8 cellular contexts compared by ENCODE assay signal in the genomic region with DNA sequence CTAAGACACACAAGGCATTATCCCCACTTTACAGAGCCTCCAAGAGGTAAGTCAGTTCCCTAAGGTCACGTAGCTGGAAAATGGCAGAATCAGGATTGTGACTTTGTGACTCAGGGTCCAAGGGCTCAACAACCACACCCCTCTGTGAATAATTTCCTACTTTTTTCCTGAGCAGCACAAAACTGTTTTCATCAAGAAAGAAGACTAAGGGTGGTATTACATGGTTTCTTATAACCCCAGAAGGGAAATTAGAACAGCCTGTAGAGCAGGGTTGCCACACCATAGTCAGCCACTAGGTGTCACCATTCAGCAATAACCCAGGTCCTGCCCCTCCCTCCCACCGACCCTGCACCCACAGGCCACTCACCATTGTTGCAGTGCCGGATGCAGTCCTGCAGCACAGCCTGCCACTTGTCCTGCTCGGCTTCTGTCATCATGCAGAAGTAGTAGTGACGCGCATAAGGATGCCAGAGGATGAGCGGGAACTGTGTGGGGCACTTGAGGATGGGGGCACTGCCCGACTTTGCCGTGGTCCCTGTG.
A peak's percentile ranks its signal among the peaks of the same experiment; 100 is the strongest.
DNase-seq lines count a peak whose midpoint lies in the region; TF ChIP-seq lines count a peak whose summit lies in the region.

No MANE protein-coding gene starts in this region.

- TF ChIP-seq POLR2A in esophagus squamous epithelium (IDR thresholded peaks at IDR 0.05), result no peak
- no peak for TF ChIP-seq POLR2A in vagina (IDR thresholded peaks at IDR 0.05)

- DNase-seq in activated CD8-positive, alpha-beta memory T cell treated with anti-CD3 and anti-CD28 coated beads for 24 hours, result peak; percentile 65
- DNase-seq in activated CD8-positive, alpha-beta memory T cell treated with anti-CD3 and anti-CD28 coated beads, Interleukin-2, amount 50 U/mL, for 4 hours, result no peak
- DNase-seq in SJSA1 (ENCODE audit: low read depth in 1 of 2, low spot score in 2 of 2) (no peak), esophagus squamous epithelium (lab: John Stamatoyannopoulos, UW) (no peak), C1 segment of cervical spinal cord (lab: John Stamatoyannopoulos, UW) (no peak), vagina (ENCODE audit: extremely low spot score in 2 of 2) (no peak), NCI-H524 (lab: John Stamatoyannopoulos, UW) (no peak)
- DNase-seq in stimulated activated CD4-positive, alpha-beta T cell treated with anti-CD3 and anti-CD28 coated beads, TNF-alpha, amount 100 ng/mL, for 48 hours (ENCODE audit: low read depth in 3 of 3), result peak; percentile 11 to 13 (median 12)

- H3K9me3 ChIP-seq in SJSA1 (replicated peaks) (peaks cover 9% of the 10 kb centered on the region), esophagus squamous epithelium (peaks cover 0 to 20% (median 10%) of the 10 kb centered on the region in 3 donors), vagina (no peaks in the 10 kb centered on the region)

- WGBS in esophagus squamous epithelium, 2 donors, result 67 to 89% methylated on average over 1 to 3 of the region's 9 CpGs

- peak in 5 of 6 experiments; percentile 26 to 72 (median 43) for TF ChIP-seq CTCF in esophagus squamous epithelium (IDR thresholded peaks at IDR 0.05)
- peak in 1 of 3 experiments; percentile 1 for TF ChIP-seq CTCF in vagina (IDR thresholded peaks at IDR 0.05)

- H3K27me3 ChIP-seq in SJSA1 (replicated peaks) (no peaks in the 10 kb centered on the region), esophagus squamous epithelium (no peaks in the 10 kb centered on the region), vagina (no peaks in the 10 kb centered on the region)

- peaks cover 82% of the 10 kb centered on the region for H3K36me3 ChIP-seq in SJSA1
- peaks cover 46 to 100% (median 63%) of the 10 kb centered on the region in 3 donors for H3K36me3 ChIP-seq in esophagus squamous epithelium
- H3K36me3 ChIP-seq in vagina, result peaks cover 9 to 45% of the 10 kb centered on the region in 2 donors

- H3K27ac ChIP-seq in SJSA1 (peak overlapping the region; percentile 85), esophagus squamous epithelium (peak overlapping the region; percentile 6 to 86 (median 40)), vagina (no peak overlapping the region)

- H3K4me3 ChIP-seq in SJSA1 (no peak overlapping the region), esophagus squamous epithelium (no peak overlapping the region), vagina (no peak overlapping the region)

- intact Hi-C loops in esophagus squamous epithelium (cut with DNase I), result no loop called here
- intact Hi-C loops in vagina (cut with DNase I), result no loop called here

- H3K4me1 ChIP-seq in SJSA1 (replicated peaks), result peaks cover 73% of the 10 kb centered on the region
- peaks cover 29 to 89% (median 42%) of the 10 kb centered on the region in 3 donors for H3K4me1 ChIP-seq in esophagus squamous epithelium
- H3K4me1 ChIP-seq in vagina, result peaks cover 59% of the 10 kb centered on the region

Comparison
In these comparisons a context has a peak if more than half of its experiments do, and no peak if none do; other contexts are left out.
1. DNase-seq: peak in activated CD8-positive, alpha-beta memory T cell treated with anti-CD3 and anti-CD28 coated beads for 24 hours (single experiment) and stimulated activated CD4-positive, alpha-beta T cell treated with anti-CD3 and anti-CD28 coated beads, TNF-alpha, amount 100 ng/mL, for 48 hours (3 of 3); none in activated CD8-positive, alpha-beta memory T cell treated with anti-CD3 and anti-CD28 coated beads, Interleukin-2, amount 50 U/mL, for 4 hours (single experiment), SJSA1 (0 of 2), esophagus squamous epithelium (single experiment), C1 segment of cervical spinal cord (0 of 14), vagina (0 of 2) and NCI-H524 (0 of 2).